Comparison of ENCODE assay signal across 10 cellular contexts in genomic region chr5:169350759-169351240, GRCh38. TPM values are rescaled to one million over a fixed set of nuclear protein-coding genes. Genes with fewer than 3 reads are reported as not detected.
DNase-seq lines count a peak whose midpoint lies in the region; ATAC-seq and TF ChIP-seq lines count a peak whose summit lies in the region.
"Had no signal": no experiment of that assay in that cellular context is flagged by ENCODE, and none has a peak within 500 bp of the region (broad histone marks: within the 10 kb centered on the region; RNA-seq: fewer than 3 reads in every experiment).

No MANE protein-coding gene starts in this region.

- H3K9me3 ChIP-seq in mesodermal cell (ENCODE audit: control insufficient read depth, low read length), result no peaks in the 10 kb centered on the region

- peak; percentile 54 for ATAC-seq in HG03460 (IDR thresholded peaks at IDR 0.05; ENCODE audit: unreplicated experiment)
- no peak for ATAC-seq in GM18498 (IDR thresholded peaks at IDR 0.05; ENCODE audit: unreplicated experiment)
- no peak for ATAC-seq in HG02610 (IDR thresholded peaks at IDR 0.05; ENCODE audit: unreplicated experiment)
- no peak for ATAC-seq in HG03280 (IDR thresholded peaks at IDR 0.05; ENCODE audit: unreplicated experiment)

- no peak for TF ChIP-seq CTCF in BJ (IDR thresholded peaks at IDR 0.05; ENCODE audit: insufficient read depth, low read depth, low read length)
- no peak for TF ChIP-seq CTCF in cardiac fibroblast (IDR thresholded peaks at IDR 0.05; ENCODE audit: low read depth, low read length)

- POLR2A ChIA-PET in BJ (lab: Charles Lee), result interaction anchor here (0.6 kb wide), 1 partner anchor 18 kb away, joined by 4 read pairs; no protein-coding TSS in a partner anchor

- no peaks in the 10 kb centered on the region for H3K27me3 ChIP-seq in BJ (ENCODE audit: control insufficient read depth, insufficient read depth, low read length)

- H3K4me3 ChIP-seq in BJ (ENCODE audit: low read depth, low read length) (no peak overlapping the region), cardiac fibroblast (replicated peaks in 1 of 2; ENCODE audit: low read depth in 2 of 2, low read length in 2 of 2) (no peak overlapping the region), mesodermal cell (ENCODE audit: extremely low read depth, insufficient read depth, low read length, poor library complexity, severe bottlenecking) (no peak overlapping the region)

- H3K4me1 ChIP-seq in mesodermal cell (ENCODE audit: control insufficient read depth, insufficient read depth, low read length, poor library complexity, severe bottlenecking), result peaks cover 13% of the 10 kb centered on the region

- H3K27ac ChIP-seq in mesodermal cell (ENCODE audit: low read depth, low read length, severe bottlenecking), result peak overlapping the region; percentile 94

- 49 to 61% methylated on average over 4 to 7 of the region's 7 CpGs for WGBS in mesodermal cell (ENCODE audit: insufficient coverage in 2 of 2), 2 experiments

- DNase-seq in BJ (ENCODE audit: low read depth) (peak; percentile 95), cardiac fibroblast (ENCODE audit: low read depth in 2 of 2) (peak; percentile 94 to 97)
- DNase-seq in activated effector memory CD4-positive, alpha-beta T cell treated with Interleukin-2 at 50 U/mL for 16 hours, result no peak
- DNase-seq: activated CD8-positive, alpha-beta memory T cell treated with anti-CD3 and anti-CD28 coated beads, Interleukin-2, amount 50 U/mL, for 48 hours; NCI-H524 had no signal

- no peaks in the 10 kb centered on the region for H3K36me3 ChIP-seq in BJ (ENCODE audit: control insufficient read depth, insufficient read depth, low read length)
- H3K36me3 ChIP-seq in mesodermal cell (ENCODE audit: control insufficient read depth, insufficient read depth, low read length), result no peaks in the 10 kb centered on the region

- CTCF ChIA-PET in BJ (lab: Yijun Ruan, JAX), result interaction anchor here (0.6 to 1.2 kb wide), 4 partner anchors 13 to 630 kb away, joined by 3 read pairs; partner anchors contain the start of gene INSYN2B

RNA-seq across cellular contexts. Expression of gene SLIT3, which starts 49.9 kb away (rescaled TPM):
- polyA plus RNA-seq in BJ (2011; rRNA removed), result 18.1 and 26.8 TPM in 2 replicates
- polyA minus RNA-seq in BJ (2011; rRNA and poly(A)+ RNA removed), result 30.5 and 39.7 TPM in 2 replicates
- polyA plus RNA-seq in mesodermal cell (2013, experiment 1 of 2), result 45.6 TPM
- polyA plus RNA-seq in mesodermal cell (2013, experiment 2 of 2), result 39.3 TPM
